In the genomic region with DNA sequence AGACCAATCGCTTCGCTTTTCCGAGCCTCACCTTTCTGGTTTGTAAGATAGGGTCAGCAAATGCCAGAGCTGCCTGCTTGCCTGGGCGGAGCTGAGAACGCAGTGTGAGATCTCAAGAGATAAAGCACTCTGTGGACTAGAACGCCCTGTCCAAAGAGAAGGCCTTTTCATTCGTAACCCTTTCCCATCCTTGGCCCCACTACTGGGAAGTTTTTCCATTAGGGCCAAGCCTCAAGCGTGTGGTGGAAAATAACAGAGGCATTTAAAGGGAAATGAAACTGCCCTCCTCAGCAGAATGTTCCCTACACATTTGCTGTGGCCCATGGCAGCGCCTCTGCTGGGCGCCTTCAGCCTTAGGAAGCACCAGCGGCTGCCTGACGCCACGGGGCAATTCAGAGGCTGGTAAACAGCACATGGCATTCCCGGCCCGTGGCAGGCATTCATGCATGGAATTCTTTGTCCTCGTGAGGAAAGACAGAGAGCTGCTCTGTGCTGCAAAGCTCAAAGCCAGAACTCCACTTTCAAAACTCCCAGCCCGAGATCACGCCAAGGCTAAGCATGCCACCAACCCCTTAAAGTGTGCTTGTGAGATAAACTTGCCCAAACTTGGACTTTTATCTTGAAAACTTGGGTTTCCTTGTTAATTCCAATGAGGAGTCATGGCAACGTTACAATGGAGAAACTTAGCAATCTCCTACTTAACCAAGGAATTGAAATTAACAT, we compare ENCODE assay signal across 8 cellular contexts. TPM values are rescaled to one million over a fixed set of nuclear protein-coding genes. Genes with fewer than 3 reads are reported as not detected.
A peak's percentile ranks its signal among the peaks of the same experiment; 100 is the strongest.
DNase-seq lines count a peak whose midpoint lies in the region; ATAC-seq and TF ChIP-seq lines count a peak whose summit lies in the region.

No MANE protein-coding gene starts in this region.

- intact Hi-C loops in adrenal gland (cut with DNase I), result no loop called here
- intact Hi-C loops in ovary (cut with DNase I), result no loop called here

- TF ChIP-seq CTCF in NB4 (IDR thresholded peaks at IDR 0.05; ENCODE audit: low read depth, low read length) (peak; percentile 1), adrenal gland (IDR thresholded peaks at IDR 0.05) (peak; percentile 22 to 55 (median 44)), cardiac muscle cell (IDR thresholded peaks at IDR 0.05; ENCODE audit: low read depth, low read length) (peak; percentile 48), ovary (IDR thresholded peaks at IDR 0.05) (peak in 1 of 3 donors; percentile 21)

- H3K9me3 ChIP-seq in adrenal gland (replicated peaks in 1 of 3), result no peaks in the 10 kb centered on the region
- H3K9me3 ChIP-seq in cardiac muscle cell (ENCODE audit: low read depth), result no peaks in the 10 kb centered on the region
- no peaks in the 10 kb centered on the region for H3K9me3 ChIP-seq in ovary

- in situ Hi-C loops in G401 (cut with HindIII; ENCODE audit: low sequenced_read_pairs), result loop anchor here (25.0 kb wide), 1 partner anchor 296 kb away; the partner anchor contains the start of gene SCGB2A1

- H3K36me3 ChIP-seq in adrenal gland (replicated peaks in 1 of 2) (no peaks in the 10 kb centered on the region), cardiac muscle cell (no peaks in the 10 kb centered on the region), ovary (no peaks in the 10 kb centered on the region)

- 21 to 30% (median 25%) methylated on average over 8 to 19 of the region's 19 CpGs for WGBS in adrenal gland, 4 donors
- WGBS in ovary, 3 donors, result 41 to 47% (median 46%) methylated on average over 19 of the region's 19 CpGs

- H3K27ac ChIP-seq in adrenal gland (peak overlapping the region in 4 of 5 donors; percentile 0 to 82 (median 58)), cardiac muscle cell (peak overlapping the region; percentile 82), ovary (peak overlapping the region in 1 of 2 donors; percentile 9)

- TF ChIP-seq EP300 in ovary (IDR thresholded peaks at IDR 0.05), result no peak

- H3K27me3 ChIP-seq in adrenal gland (no peaks in the 10 kb centered on the region), cardiac muscle cell (no peaks in the 10 kb centered on the region), ovary (no peaks in the 10 kb centered on the region)

- DNase-seq in G401 (ENCODE audit: low spot score) (peak; percentile 71), NB4 (ENCODE audit: low read depth) (peak; percentile 34), adrenal gland (peak; percentile 50 to 86 (median 70)), cardiac muscle cell (ENCODE audit: low read depth in 1 of 2, low spot score in 1 of 2) (peak; percentile 49 to 88), ovary (peak in 4 of 5 donors; percentile 22 to 58 (median 33))

- H3K4me1 ChIP-seq in adrenal gland (replicated peaks in 1 of 2), result peaks cover 0 to 14% of the 10 kb centered on the region in 2 donors
- H3K4me1 ChIP-seq in cardiac muscle cell (ENCODE audit: low read depth), result peaks cover 35% of the 10 kb centered on the region
- peaks cover 6% of the 10 kb centered on the region for H3K4me1 ChIP-seq in ovary (ENCODE audit: insufficient read depth)

- ATAC-seq in GM19452 (IDR thresholded peaks at IDR 0.05; ENCODE audit: unreplicated experiment), result no peak
- no peak for ATAC-seq in HG02623 (IDR thresholded peaks at IDR 0.05; ENCODE audit: unreplicated experiment)
- no peak for ATAC-seq in HG02642 (IDR thresholded peaks at IDR 0.05; ENCODE audit: poor library complexity, unreplicated experiment)

- no peak overlapping the region for H3K4me3 ChIP-seq in NB4 (ENCODE audit: low read depth, low read length)
- H3K4me3 ChIP-seq in adrenal gland, result peak overlapping the region in 1 of 4 donors; percentile 21
- no peak overlapping the region for H3K4me3 ChIP-seq in cardiac muscle cell
- H3K4me3 ChIP-seq in ovary, result no peak overlapping the region

- TF ChIP-seq POLR2A in NB4 (IDR thresholded peaks at IDR 0.05; ENCODE audit: extremely low read depth, insufficient read length), result no peak
- TF ChIP-seq POLR2A in adrenal gland (IDR thresholded peaks at IDR 0.05), result peak in 1 of 2 donors; percentile 24
- no peak for TF ChIP-seq POLR2A in ovary (IDR thresholded peaks at IDR 0.05)

RNA-seq across cellular contexts. Expression of gene AHNAK, which starts 38.1 kb away (rescaled TPM):
- 161 and 197 TPM in 2 replicates for total RNA-seq in G401 (2014; rRNA removed; shearing (Covaris generic))
- total RNA-seq in adrenal gland (100 to 1,000 TPM; 121 to 307 (median 204) TPM), cardiac muscle cell (50.1 and 77.1 TPM in 2 replicates), ovary (100 to 1,000 TPM; 353 to 699 (median 607) TPM)
- polyA plus RNA-seq in adrenal gland (10 to 100 TPM; 32.0 to 35.4 (median 32.7) TPM), cardiac muscle cell (10.9 and 13.4 TPM in 2 replicates), ovary (100 to 1,000 TPM; 114 to 376 TPM)
